ENCODE assay signal across 13 cellular contexts in the genomic region with DNA sequence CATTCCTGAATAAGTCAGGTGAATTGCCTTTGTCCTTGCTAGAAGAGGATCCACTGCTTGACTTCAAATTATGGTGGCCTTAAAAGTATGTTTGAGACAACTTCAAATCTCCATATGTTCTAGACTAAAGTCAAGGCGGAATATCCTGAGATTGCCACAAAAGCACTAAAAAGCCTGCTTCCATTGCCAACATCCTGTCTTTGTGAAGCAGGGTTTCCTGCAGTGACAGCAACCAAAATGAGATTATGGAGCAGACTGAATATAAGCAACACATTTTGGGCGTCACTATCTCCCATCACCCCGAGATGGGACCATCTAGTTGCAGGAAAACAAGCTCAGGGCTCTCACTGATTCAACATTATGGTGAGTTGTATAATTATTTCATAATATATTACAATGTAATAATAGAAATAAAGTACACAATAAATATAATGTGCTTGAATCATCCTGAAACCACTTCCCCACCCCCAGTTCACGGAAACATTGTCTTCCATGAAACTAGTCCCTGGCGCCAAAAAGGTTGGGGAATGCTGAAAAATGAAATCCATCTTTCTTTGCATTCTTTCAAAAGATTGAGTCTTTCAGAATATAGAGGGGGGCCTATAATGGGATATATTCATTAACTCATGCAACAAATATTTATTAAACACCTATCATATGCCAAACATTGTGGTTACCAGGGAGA.
"Had no signal": no experiment of that assay in that cellular context is flagged by ENCODE, and none has a peak within 500 bp of the region (broad histone marks: within the 10 kb centered on the region; RNA-seq: fewer than 3 reads in every experiment).

No MANE protein-coding gene starts in this region.

- H3K4me3 ChIP-seq: lower lobe of right lung, pancreas had no signal

- H3K4me1 ChIP-seq: lower lobe of right lung had no signal

- FAIRE-seq: frontal cortex, pancreas had no signal

- H3K36me3 ChIP-seq: lower lobe of right lung, pancreas had no signal

- DNase-seq: islet precursor cell; lower lobe of right lung; mesendoderm; naive B cell; occipital lobe; pancreas; stimulated activated CD4-positive, alpha-beta T cell treated with anti-CD3 and anti-CD28 coated beads, Interleukin-2, amount 100 ng/mL, for 24 hours; stimulated activated CD4-positive, alpha-beta T cell treated with anti-CD3 and anti-CD28 coated beads, Interleukin-4, amount 100 ng/mL, for 4 hours; stimulated activated naive B cell treated with anti-CD40 and anti-IgM and Interleukin-4, amounts not matched to agents 10 μg/mL and 1 μg/mL and 100 μg/mL, for 72 hours; stimulated activated naive CD8-positive, alpha-beta T cell treated with anti-CD3 and anti-CD28 coated beads, Interleukin-15, amount 100 ng/mL, for 72 hours; trophoblast cell had no signal

- H3K27me3 ChIP-seq: pancreas had no signal

- H3K27ac ChIP-seq: lower lobe of right lung had no signal

- ATAC-seq: lower lobe of right lung; sciatic nerve; stimulated activated naive B cell treated with anti-CD40 and anti-IgM and Interleukin-4, amounts not matched to agents 10 μg/mL and 1 μg/mL and 100 μg/mL, for 72 hours; stimulated activated naive CD8-positive, alpha-beta T cell treated with anti-CD3 and anti-CD28 coated beads, Interleukin-15, amount 100 ng/mL, for 72 hours had no signal

- H3K9me3 ChIP-seq: pancreas had no signal
